ENCODE assay signal across 10 cellular contexts in the genomic region with DNA sequence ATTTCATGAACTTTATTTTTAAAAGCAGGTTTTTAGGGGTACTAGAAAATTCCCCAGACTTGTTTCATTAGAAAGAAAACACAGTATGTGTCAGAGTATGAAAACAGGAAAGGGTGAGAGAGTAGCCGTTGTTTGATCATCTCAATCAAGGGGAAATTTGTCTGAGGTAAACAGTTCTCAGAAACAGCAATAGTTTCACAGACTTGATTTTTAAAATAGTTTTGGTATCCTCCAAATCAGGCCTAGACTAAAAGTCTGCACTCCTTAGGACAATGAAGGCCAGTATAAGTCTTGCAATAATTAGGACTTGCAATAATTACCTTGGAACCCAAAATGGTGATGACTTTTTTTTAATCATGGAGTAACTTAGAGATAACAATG.
DNase-seq lines count a peak whose midpoint lies in the region; ATAC-seq and TF ChIP-seq lines count a peak whose summit lies in the region.
"Had no signal": no experiment of that assay in that cellular context is flagged by ENCODE, and none has a peak within 500 bp of the region (broad histone marks: within the 10 kb centered on the region; RNA-seq: fewer than 3 reads in every experiment).

No MANE protein-coding gene starts in this region.

- H3K36me3 Mint-ChIP-seq in activated naive CD4-positive, alpha-beta T cell treated with anti-CD3 and anti-CD28 coated beads, Interleukin-2, amount 50 U/mL, for 24 hours: peaks cover 17% of the 10 kb centered on the region
- peaks cover 22% of the 10 kb centered on the region for H3K36me3 Mint-ChIP-seq in activated naive CD8-positive, alpha-beta T cell treated with anti-CD3 and anti-CD28 coated beads, Interleukin-2, amount 50 U/mL, for 24 hours (ENCODE audit: low read depth)
- H3K36me3 Mint-ChIP-seq in osteocyte (ENCODE audit: unreplicated experiment): no peaks in the 10 kb centered on the region

- H3K36me3 ChIP-seq in upper lobe of right lung: no peaks in the 10 kb centered on the region

- no peaks in the 10 kb centered on the region for H3K27me3 Mint-ChIP-seq in activated naive CD4-positive, alpha-beta T cell treated with anti-CD3 and anti-CD28 coated beads, Interleukin-2, amount 50 U/mL, for 24 hours
- no peaks in the 10 kb centered on the region for H3K27me3 Mint-ChIP-seq in activated naive CD8-positive, alpha-beta T cell treated with anti-CD3 and anti-CD28 coated beads, Interleukin-2, amount 50 U/mL, for 24 hours
- peaks cover 10% of the 10 kb centered on the region for H3K27me3 Mint-ChIP-seq in osteocyte (ENCODE audit: unreplicated experiment)

- TF ChIP-seq CTCF in upper lobe of right lung (IDR thresholded peaks at IDR 0.05): no peak
- no peak for TF ChIP-seq CTCF in osteocyte (IDR thresholded peaks at IDR 0.05)

- peak overlapping the region; percentile 100 for H3K27ac Mint-ChIP-seq in activated naive CD4-positive, alpha-beta T cell treated with anti-CD3 and anti-CD28 coated beads, Interleukin-2, amount 50 U/mL, for 24 hours
- peak overlapping the region; percentile 95 for H3K27ac Mint-ChIP-seq in activated naive CD8-positive, alpha-beta T cell treated with anti-CD3 and anti-CD28 coated beads, Interleukin-2, amount 50 U/mL, for 24 hours
- H3K27ac Mint-ChIP-seq in osteocyte (ENCODE audit: unreplicated experiment): no peak overlapping the region

- peaks cover 14% of the 10 kb centered on the region for H3K9me3 Mint-ChIP-seq in activated naive CD4-positive, alpha-beta T cell treated with anti-CD3 and anti-CD28 coated beads, Interleukin-2, amount 50 U/mL, for 24 hours
- H3K9me3 Mint-ChIP-seq in activated naive CD8-positive, alpha-beta T cell treated with anti-CD3 and anti-CD28 coated beads, Interleukin-2, amount 50 U/mL, for 24 hours: peaks cover 17% of the 10 kb centered on the region
- no peaks in the 10 kb centered on the region for H3K9me3 Mint-ChIP-seq in osteocyte (ENCODE audit: unreplicated experiment)

- peaks cover 8% of the 10 kb centered on the region for H3K4me1 ChIP-seq in upper lobe of right lung

- peak; percentile 48 for ATAC-seq in HG03108 (IDR thresholded peaks at IDR 0.05; ENCODE audit: unreplicated experiment)
- peak; percentile 89 for ATAC-seq in activated naive CD8-positive, alpha-beta T cell treated with anti-CD3 and anti-CD28 coated beads, Interleukin-2, amount 50 U/mL, for 24 hours
- ATAC-seq in upper lobe of right lung: no peak

- H3K27me3 ChIP-seq in upper lobe of right lung: no peaks in the 10 kb centered on the region

- peak overlapping the region; percentile 31 for H3K27ac ChIP-seq in upper lobe of right lung

- no peak overlapping the region for H3K4me3 ChIP-seq in upper lobe of right lung

- peaks cover 49% of the 10 kb centered on the region for H3K4me1 Mint-ChIP-seq in activated naive CD4-positive, alpha-beta T cell treated with anti-CD3 and anti-CD28 coated beads, Interleukin-2, amount 50 U/mL, for 24 hours
- peaks cover 47% of the 10 kb centered on the region for H3K4me1 Mint-ChIP-seq in activated naive CD8-positive, alpha-beta T cell treated with anti-CD3 and anti-CD28 coated beads, Interleukin-2, amount 50 U/mL, for 24 hours
- peaks cover 10% of the 10 kb centered on the region for H3K4me1 Mint-ChIP-seq in osteocyte (ENCODE audit: unreplicated experiment)

- intact Hi-C loops in upper lobe of right lung (cut with DNase I): no loop called here

- peak overlapping the region; percentile 79 for H3K4me3 Mint-ChIP-seq in activated naive CD4-positive, alpha-beta T cell treated with anti-CD3 and anti-CD28 coated beads, Interleukin-2, amount 50 U/mL, for 24 hours
- peak overlapping the region; percentile 74 for H3K4me3 Mint-ChIP-seq in activated naive CD8-positive, alpha-beta T cell treated with anti-CD3 and anti-CD28 coated beads, Interleukin-2, amount 50 U/mL, for 24 hours
- no peak overlapping the region for H3K4me3 Mint-ChIP-seq in osteocyte (ENCODE audit: unreplicated experiment)

- H3K9me3 ChIP-seq in upper lobe of right lung: peaks cover 3% of the 10 kb centered on the region

- no peak for DNase-seq in activated naive CD4-positive, alpha-beta T cell treated with Interleukin-2 at 50 U/mL for 16 hours
- DNase-seq in activated naive CD8-positive, alpha-beta T cell treated with anti-CD3 and anti-CD28 coated beads, Interleukin-2, amount 50 U/mL, for 24 hours: no peak
- no peak for DNase-seq in upper lobe of right lung
- DNase-seq in NAMALWA (ENCODE audit: low spot score): no peak
- no peak for DNase-seq in osteocyte (ENCODE audit: extremely low spot score, unreplicated experiment)
- DNase-seq in Kasumi-1 (lab: John Stamatoyannopoulos, UW): no peak
- DNase-seq: anterior cingulate cortex, MM.1S had no signal
